11 cellular contexts compared by ENCODE assay signal in genomic region chr22:24247011-24247507, GRCh38. TPM values are rescaled to one million over a fixed set of nuclear protein-coding genes. Genes with fewer than 3 reads are reported as not detected.
DNase-seq lines count a peak whose midpoint lies in the region; ATAC-seq and TF ChIP-seq lines count a peak whose summit lies in the region.
"Had no signal": no experiment of that assay in that cellular context is flagged by ENCODE, and none has a peak within 500 bp of the region (broad histone marks: within the 10 kb centered on the region; RNA-seq: fewer than 3 reads in every experiment).

No MANE protein-coding gene starts in this region.

- no peaks in the 10 kb centered on the region for H3K9me3 ChIP-seq in WERI-Rb-1 (ENCODE audit: severe bottlenecking)
- H3K9me3 ChIP-seq in heart right ventricle = no peaks in the 10 kb centered on the region
- H3K9me3 ChIP-seq in gastrocnemius medialis = no peaks in the 10 kb centered on the region
- H3K9me3 ChIP-seq: Caco-2, mucosa of descending colon had no signal

- H3K36me3 ChIP-seq in WERI-Rb-1 (no peaks in the 10 kb centered on the region), heart right ventricle (no peaks in the 10 kb centered on the region), gastrocnemius medialis (no peaks in the 10 kb centered on the region)

- H3K27me3 ChIP-seq in WERI-Rb-1 (ENCODE audit: insufficient read depth, low read depth, severe bottlenecking) (no peaks in the 10 kb centered on the region), heart right ventricle (no peaks in the 10 kb centered on the region), gastrocnemius medialis (no peaks in the 10 kb centered on the region)

- intact Hi-C loops in heart right ventricle (cut with DNase I) = loop anchor here (1.0 to 10.0 kb wide), 6 partner anchors 40 to 262 kb away; partner anchors contain the start of gene GSTT2 (in 1 of the 10)
- intact Hi-C loops in gastrocnemius medialis (cut with DNase I; ENCODE audit: low total_unique reads) = loop anchor here (1.0 to 5.0 kb wide), 2 partner anchors 40 to 58 kb away; no protein-coding TSS in a partner anchor

- WGBS in heart right ventricle, 2 donors = 61 to 74% methylated on average over 6 of the region's 6 CpGs

- TF ChIP-seq CTCF in WERI-Rb-1 (IDR thresholded peaks at IDR 0.05; ENCODE audit: low read depth, low read length) (no peak), heart right ventricle (IDR thresholded peaks at IDR 0.05) (no peak), gastrocnemius medialis (IDR thresholded peaks at IDR 0.05 in 4 of 5, conservative IDR thresholded peaks at IDR 0.05 in 1 of 5) (no peak)

- H3K4me1 ChIP-seq in heart right ventricle (peaks cover 14 to 60% (median 47%) of the 10 kb centered on the region in 9 donors), gastrocnemius medialis (peaks cover 14 to 20% of the 10 kb centered on the region in 2 donors)

- H3K4me3 ChIP-seq in WERI-Rb-1 (ENCODE audit: low read depth, low read length) = no peak overlapping the region
- no peak overlapping the region for H3K4me3 ChIP-seq in heart right ventricle
- H3K4me3 ChIP-seq in gastrocnemius medialis = no peak overlapping the region
- H3K4me3 ChIP-seq: mucosa of descending colon had no signal

- DNase-seq in EH (ENCODE audit: low read depth) (peak; percentile 32), WERI-Rb-1 (no peak), heart right ventricle (peak in 1 of 2 donors; percentile 44), gastrocnemius medialis (no peak), DMS53 treated with DMSO at 0.1 percent for 48 hours (lab: John Stamatoyannopoulos, UW; ENCODE audit: unreplicated experiment) (no peak), A172 (ENCODE audit: low spot score) (no peak), ureter (ENCODE audit: low spot score) (no peak)

- TF ChIP-seq POLR2A in gastrocnemius medialis (IDR thresholded peaks at IDR 0.05) = no peak

- in situ Hi-C loops in gastrocnemius medialis (cut with MboI; ENCODE audit: low sequenced_read_pairs in 4 of 4) = loop anchor here in 3 of 4 donors (10.0 to 25.0 kb wide), 2 partner anchors 52 to 135 kb away; no protein-coding TSS in a partner anchor

- peak overlapping the region; percentile 53 for H3K27ac ChIP-seq in WERI-Rb-1
- H3K27ac ChIP-seq in heart right ventricle = peak overlapping the region; percentile 75 to 94 (median 84)
- H3K27ac ChIP-seq in gastrocnemius medialis = peak overlapping the region; percentile 73 to 82 (median 77)
- H3K27ac ChIP-seq: epithelial cell of prostate had no signal

- ATAC-seq in heart right ventricle (peak in 3 of 8 donors; percentile 4 to 13 (median 12)), gastrocnemius medialis (peak in 1 of 2 donors; percentile 16), GM18517 (IDR thresholded peaks at IDR 0.05; ENCODE audit: unreplicated experiment) (no peak)

RNA-seq across cellular contexts. Expression of gene GGT5, which starts 2.2 kb away (rescaled TPM):
- total RNA-seq in heart right ventricle (10 to 100 TPM in 4 of 10 donors, 1 to 10 TPM in 6; 4.3 to 32.7 (median 8.5) TPM), gastrocnemius medialis (10 to 100 TPM in 3 of 4 donors, 1 to 10 TPM in 1; 8.8 to 29.9 (median 22.8) TPM), ureter (58.2 TPM)
- 10 to 100 TPM; 66.5 to 67.4 TPM for polyA plus RNA-seq in heart right ventricle
- not detected in 2 replicates for total RNA-seq in A172 (2014; rRNA removed; shearing (Covaris generic))

RNA-seq across cellular contexts. Expression of gene SPECC1L, which starts 23.6 kb away (rescaled TPM):
- 10 to 100 TPM; 34.4 to 61.7 (median 51.8) TPM for total RNA-seq in heart right ventricle
- polyA plus RNA-seq in heart right ventricle = 1 to 10 TPM; 8.3 to 9.1 TPM
- 10 to 100 TPM; 16.2 to 19.9 (median 18.7) TPM for total RNA-seq in gastrocnemius medialis
- total RNA-seq in A172 (2014; rRNA removed; shearing (Covaris generic)) = 14.0 and 19.3 TPM in 2 replicates
- 92.9 TPM for total RNA-seq in ureter
